In the genomic region with DNA sequence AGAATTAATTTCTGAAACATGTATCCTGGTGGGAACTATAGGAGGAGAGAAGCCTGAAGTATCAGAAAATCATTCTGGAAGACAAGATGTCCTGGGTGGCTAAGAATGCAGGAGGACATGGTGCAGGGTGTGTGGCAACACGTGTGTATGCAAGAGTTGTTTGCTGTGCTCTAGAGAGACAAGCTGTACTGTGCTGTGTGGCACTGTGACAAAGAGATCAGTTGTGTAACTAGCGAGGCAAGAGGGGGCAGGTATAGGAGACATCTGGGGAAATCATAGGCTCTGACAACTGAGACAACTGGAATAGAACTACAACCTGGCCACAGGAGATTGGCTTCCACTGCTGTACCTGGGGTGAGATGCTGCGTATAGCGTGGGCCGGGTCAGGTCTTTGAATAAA, we compare ENCODE assay signal across 16 cellular contexts. TPM values are rescaled to one million over a fixed set of nuclear protein-coding genes. Genes with fewer than 3 reads are reported as not detected.
"Had no signal": no experiment of that assay in that cellular context is flagged by ENCODE, and none has a peak within 500 bp of the region (broad histone marks: within the 10 kb centered on the region; RNA-seq: fewer than 3 reads in every experiment).

No MANE protein-coding gene starts in this region.

- DNase-seq: cortex of kidney; heart left ventricle; hippocampal formation; left cardiac atrium; left ventricle myocardium superior; mesenchymal stem cell; mucosa of descending colon; naive B cell; pancreas; sigmoid colon; stimulated activated CD4-positive, alpha-beta T cell treated with anti-CD3 and anti-CD28 coated beads, Interleukin-4, amount 100 ng/mL, for 4 hours; stimulated activated naive B cell treated with anti-CD40 and anti-IgM and Interleukin-4, amounts not matched to agents 10 μg/mL and 1 μg/mL and 100 μg/mL, for 72 hours; trophoblast cell had no signal

- H3K4me3 ChIP-seq: heart left ventricle, lung, mucosa of descending colon, pancreas, sigmoid colon had no signal

- H3K36me3 ChIP-seq: heart left ventricle, neutrophil, pancreas, sigmoid colon had no signal

- H3K27ac ChIP-seq: heart left ventricle, neutrophil, pancreas, sigmoid colon had no signal

- H3K4me1 ChIP-seq: heart left ventricle, pancreas, sigmoid colon had no signal

- ATAC-seq: heart left ventricle; left ventricle myocardium superior; mucosa of descending colon; pancreas; stimulated activated naive B cell treated with anti-CD40 and anti-IgM and Interleukin-4, amounts not matched to agents 10 μg/mL and 1 μg/mL and 100 μg/mL, for 72 hours had no signal

- H3K27me3 ChIP-seq: pancreas, sigmoid colon had no signal

- H3K9me3 ChIP-seq: heart left ventricle, mucosa of descending colon, neutrophil, pancreas, sigmoid colon had no signal

RNA-seq across cellular contexts. Expression of gene ITGA8, which starts 9.3 kb away (rescaled TPM):
- total RNA-seq: natural killer cell treated with Interleukin-12 subunit alpha and Interleukin-12 subunit beta and Interleukin-15 and Interleukin-18, amount 100 ng/mL, for 72 hours had no signal
